ENCODE assay signal across 11 cellular contexts in the genomic region with DNA sequence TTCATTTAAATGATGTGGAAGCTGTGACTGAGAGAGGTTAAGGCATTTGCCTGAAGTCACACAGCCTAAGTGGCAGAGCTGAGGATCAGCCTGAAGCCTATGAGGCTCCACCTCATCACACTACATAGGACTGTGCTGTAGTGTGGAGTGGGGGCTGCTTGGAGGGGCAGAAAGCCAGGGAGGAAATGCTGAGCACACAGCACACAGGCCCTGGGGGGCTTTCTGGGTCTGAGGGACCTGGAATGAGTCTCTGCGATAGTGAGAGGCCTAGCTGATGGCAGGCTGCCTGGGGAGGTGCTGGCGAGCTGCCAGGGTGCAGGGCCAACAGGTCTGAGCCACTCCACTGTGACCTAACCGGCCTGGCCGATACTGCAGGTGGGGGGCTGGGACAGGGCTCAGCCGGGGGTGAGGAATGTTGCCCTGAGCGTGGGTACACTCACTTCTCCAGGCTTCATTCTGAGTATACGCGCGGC. TPM values are rescaled to one million over a fixed set of nuclear protein-coding genes. Genes with fewer than 3 reads are reported as not detected.
DNase-seq lines count a peak whose midpoint lies in the region; ATAC-seq and TF ChIP-seq lines count a peak whose summit lies in the region.
"Had no signal": no experiment of that assay in that cellular context is flagged by ENCODE, and none has a peak within 500 bp of the region (broad histone marks: within the 10 kb centered on the region; RNA-seq: fewer than 3 reads in every experiment).

No MANE protein-coding gene starts in this region.

- peak; percentile 71 for ATAC-seq in RWPE2 (ENCODE audit: low read depth)
- ATAC-seq: T-helper 17 cell had no signal

- H3K27ac Mint-ChIP-seq in glutamatergic neuron (ENCODE audit: unreplicated experiment) = no peak overlapping the region
- H3K27ac Mint-ChIP-seq: T-helper 17 cell had no signal

- H3K9me3 ChIP-seq in RWPE2 (ENCODE audit: severe bottlenecking) (no peaks in the 10 kb centered on the region), prostate gland (no peaks in the 10 kb centered on the region)

- H3K4me3 Mint-ChIP-seq in glutamatergic neuron (ENCODE audit: unreplicated experiment) = no peak overlapping the region
- H3K4me3 Mint-ChIP-seq: neural crest cell, T-helper 17 cell had no signal

- intact Hi-C loops in cardiac septum (cut with DNase I) = no loop called here
- intact Hi-C loops in prostate gland (cut with DNase I) = no loop called here

- H3K4me1 Mint-ChIP-seq in glutamatergic neuron (ENCODE audit: low read depth, unreplicated experiment) = no peaks in the 10 kb centered on the region

- H3K27me3 ChIP-seq in RWPE2 (ENCODE audit: insufficient read depth, poor library complexity, severe bottlenecking) = no peaks in the 10 kb centered on the region
- no peaks in the 10 kb centered on the region for H3K27me3 ChIP-seq in prostate gland (replicated peaks; ENCODE audit: insufficient read depth)

- no peak overlapping the region for H3K27ac ChIP-seq in RWPE2 (ENCODE audit: poor library complexity, severe bottlenecking)
- H3K27ac ChIP-seq in prostate gland = no peak overlapping the region

- no peaks in the 10 kb centered on the region for H3K36me3 ChIP-seq in RWPE2 (ENCODE audit: low read depth)
- H3K36me3 ChIP-seq in prostate gland = no peaks in the 10 kb centered on the region

- H3K27me3 Mint-ChIP-seq in glutamatergic neuron (ENCODE audit: unreplicated experiment) = peaks cover 15% of the 10 kb centered on the region

- 22% methylated on average over 9 of the region's 9 CpGs for WGBS in prostate gland

- H3K9me3 Mint-ChIP-seq in glutamatergic neuron (ENCODE audit: unreplicated experiment) = no peaks in the 10 kb centered on the region
- H3K9me3 Mint-ChIP-seq: neural crest cell had no signal

- peaks cover 10% of the 10 kb centered on the region for H3K36me3 Mint-ChIP-seq in glutamatergic neuron (ENCODE audit: unreplicated experiment)

- TF ChIP-seq CTCF in RWPE2 (IDR thresholded peaks at IDR 0.05; ENCODE audit: poor library complexity, severe bottlenecking) (no peak), prostate gland (IDR thresholded peaks at IDR 0.05) (no peak), glutamatergic neuron (IDR thresholded peaks at IDR 0.05; ENCODE audit: partially characterized antibody, unreplicated experiment) (no peak)

- TF ChIP-seq POLR2A in prostate gland (IDR thresholded peaks at IDR 0.05) = no peak

- peaks cover 38% of the 10 kb centered on the region for H3K4me1 ChIP-seq in RWPE2 (ENCODE audit: insufficient read depth, poor library complexity, severe bottlenecking)
- H3K4me1 ChIP-seq in prostate gland (replicated peaks) = no peaks in the 10 kb centered on the region

- H3K4me3 ChIP-seq in RWPE2 (ENCODE audit: severe bottlenecking) = no peak overlapping the region
- no peak overlapping the region for H3K4me3 ChIP-seq in prostate gland

- DNase-seq in HPDE6-E6E7 (ENCODE audit: extremely low spot score) (peak; percentile 91), RWPE2 (ENCODE audit: low spot score) (peak; percentile 94), cardiac septum (ENCODE audit: low spot score) (peak; percentile 85), prostate gland (ENCODE audit: low spot score) (peak; percentile 29), glutamatergic neuron (no peak), germinal center (ENCODE audit: low spot score) (no peak), epidermal melanocyte (ENCODE audit: insufficient read length, low spot score) (no peak)
- DNase-seq: NCI-H1092 treated with DMSO at 0.1 percent for 48 hours, T-helper 17 cell had no signal

RNA-seq across cellular contexts. Expression of gene ARHGAP40, which starts 2.2 kb away (rescaled TPM):
- total RNA-seq in cardiac septum = not detected
- 1 to 10 TPM in 1 of 2 donors, under 1 TPM in 1; 0.85 to 4.5 TPM for total RNA-seq in prostate gland
- not detected for total RNA-seq in glutamatergic neuron (ENCODE audit: unreplicated experiment)
- total RNA-seq: neural crest cell, T-helper 17 cell had no signal

RNA-seq across cellular contexts. Expression of gene ADIG, which starts 18.4 kb away (rescaled TPM):
- total RNA-seq in cardiac septum (not detected), prostate gland (not detected), glutamatergic neuron (ENCODE audit: unreplicated experiment) (not detected)
- total RNA-seq: epithelial cell of proximal tubule, neural crest cell, T-helper 17 cell had no signal

Comparison
In these comparisons a context has a peak if more than half of its experiments do, and no peak if none do; other contexts are left out.
1. DNase-seq: peak in HPDE6-E6E7 (single experiment), RWPE2 (single experiment), cardiac septum (single experiment) and prostate gland (single experiment); none in glutamatergic neuron (single experiment), germinal center (single experiment) and epidermal melanocyte (single experiment).